8 cellular contexts compared by ENCODE assay signal in the genomic region with DNA sequence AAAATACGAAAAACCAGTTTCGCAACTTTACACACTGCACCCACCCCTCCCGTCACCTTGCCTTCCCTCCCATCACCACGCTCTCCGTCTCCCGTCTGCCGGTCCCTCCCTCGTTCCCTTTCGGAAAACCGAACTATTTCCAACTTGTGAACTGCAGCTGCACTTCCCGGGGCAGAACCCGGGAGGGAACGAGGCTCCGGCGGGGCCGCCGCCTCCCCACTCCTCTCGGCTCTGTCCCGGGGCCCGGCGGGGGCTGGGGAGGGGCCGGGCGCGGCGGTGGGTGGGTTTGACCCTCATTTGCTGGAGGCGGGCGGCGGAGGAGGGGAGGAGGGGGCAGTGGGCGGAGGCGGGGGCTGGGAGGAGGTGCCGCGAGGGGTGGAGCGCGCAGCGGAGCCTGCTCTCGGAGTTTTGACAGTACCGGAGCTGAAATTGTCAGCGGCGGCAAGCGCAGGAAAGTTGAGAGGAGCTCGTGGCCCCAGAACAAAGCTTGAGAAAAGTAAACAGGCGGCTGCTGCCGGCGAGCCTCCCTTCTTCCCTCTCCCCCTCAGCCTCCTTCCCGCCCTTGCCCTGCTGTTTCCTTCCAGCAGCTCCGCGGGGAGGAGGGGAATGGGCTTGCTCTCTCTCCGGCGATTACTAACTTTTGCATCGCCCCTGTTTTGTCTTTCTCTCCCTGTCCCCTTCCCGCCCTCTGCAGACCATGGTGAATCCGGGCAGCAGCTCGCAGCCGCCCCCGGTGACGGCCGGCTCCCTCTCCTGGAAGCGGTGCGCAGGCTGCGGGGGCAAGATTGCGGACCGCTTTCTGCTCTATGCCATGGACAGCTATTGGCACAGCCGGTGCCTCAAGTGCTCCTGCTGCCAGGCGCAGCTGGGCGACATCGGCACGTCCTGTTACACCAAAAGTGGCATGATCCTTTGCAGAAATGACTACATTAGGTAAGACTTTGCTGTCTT. TPM values are rescaled to one million over a fixed set of nuclear protein-coding genes. Genes with fewer than 3 reads are reported as not detected.
DNase-seq lines count a peak whose midpoint lies in the region; ATAC-seq and TF ChIP-seq lines count a peak whose summit lies in the region.

No MANE protein-coding gene starts in this region.

- peaks cover 11% of the 10 kb centered on the region for H3K36me3 Mint-ChIP-seq in mesothelial cell of epicardium

- peak overlapping the region; percentile 95 for H3K27ac ChIP-seq in epithelial cell of prostate

- no peak for TF ChIP-seq CTCF in mesothelial cell of epicardium (IDR thresholded peaks at IDR 0.05; ENCODE audit: unreplicated experiment)

- no peaks in the 10 kb centered on the region for H3K9me3 Mint-ChIP-seq in mesothelial cell of epicardium

- ATAC-seq in HG02623 (IDR thresholded peaks at IDR 0.05; ENCODE audit: unreplicated experiment) = peak; percentile 6
- ATAC-seq in HG03108 (IDR thresholded peaks at IDR 0.05; ENCODE audit: unreplicated experiment) = no peak

- no peaks in the 10 kb centered on the region for H3K27me3 Mint-ChIP-seq in mesothelial cell of epicardium (ENCODE audit: low read depth)

- peak overlapping the region; percentile 95 for H3K27ac Mint-ChIP-seq in mesothelial cell of epicardium

- H3K4me1 Mint-ChIP-seq in mesothelial cell of epicardium = peaks cover 57% of the 10 kb centered on the region

- peak overlapping the region; percentile 84 for H3K4me3 Mint-ChIP-seq in mesothelial cell of epicardium

- DNase-seq in NCI-H82 (lab: John Stamatoyannopoulos, UW) (peak; percentile 82), activated T-cell treated with anti-CD3 and anti-CD28 coated beads for 24 hours (ENCODE audit: low read depth) (peak; percentile 36), epithelial cell of prostate (ENCODE audit: low read depth, low spot score) (peak; percentile 46), mesothelial cell of epicardium (ENCODE audit: low spot score in 2 of 2, unreplicated experiment in 2 of 2) (peak; percentile 70 to 80)
- DNase-seq in stimulated activated CD8-positive, alpha-beta memory T cell treated with anti-CD3 and anti-CD28 coated beads, Interleukin-7, amount 100 ng/mL, for 1 hour (ENCODE audit: low read depth in 2 of 2) = peak; percentile 52 to 56

- peak overlapping the region; percentile 87 for H3K4me3 ChIP-seq in GM08714 (ENCODE audit: low read length)

RNA-seq across cellular contexts. Expression of gene LMO4, which starts 2.9 kb away (rescaled TPM):
- 86.5 to 96.9 TPM (median 93.0 TPM) in 3 replicates for total RNA-seq in mesothelial cell of epicardium
